In the genomic region with DNA sequence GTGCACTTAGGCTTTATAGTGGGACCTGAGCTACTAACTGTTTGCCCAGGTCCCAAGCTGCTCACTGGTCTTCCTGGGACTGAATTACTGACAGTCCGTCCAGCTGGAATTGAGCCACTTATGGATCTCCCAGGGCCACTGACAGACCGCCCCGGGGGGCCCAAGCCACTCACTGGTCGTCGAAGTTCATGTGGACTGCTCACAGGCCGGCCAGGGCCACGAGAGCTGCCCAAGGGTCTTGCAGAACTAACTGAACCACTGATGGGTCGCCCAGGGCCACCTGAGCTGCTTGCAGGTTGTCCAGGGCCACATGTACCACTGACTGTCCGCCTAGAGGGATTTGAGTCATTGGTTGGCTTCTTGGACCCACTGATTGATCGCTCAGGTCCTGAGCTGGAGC, we compare ENCODE assay signal across 18 cellular contexts. TPM values are rescaled to one million over a fixed set of nuclear protein-coding genes. Genes with fewer than 3 reads are reported as not detected.
DNase-seq lines count a peak whose midpoint lies in the region; ATAC-seq and TF ChIP-seq lines count a peak whose summit lies in the region.
"Had no signal": no experiment of that assay in that cellular context is flagged by ENCODE, and none has a peak within 500 bp of the region (broad histone marks: within the 10 kb centered on the region; RNA-seq: fewer than 3 reads in every experiment).

No MANE protein-coding gene starts in this region.

- H3K27me3 ChIP-seq in brain microvascular endothelial cell (replicated peaks), result no peaks in the 10 kb centered on the region

- peak overlapping the region in 1 of 2 donors; percentile 5 for H3K27ac ChIP-seq in coronary artery
- H3K27ac ChIP-seq in brain microvascular endothelial cell, result no peak overlapping the region

- ATAC-seq in T-helper 17 cell, result no peak
- no peak for ATAC-seq in HG02759 (IDR thresholded peaks at IDR 0.05; ENCODE audit: unreplicated experiment)

- H3K27ac Mint-ChIP-seq in T-helper 17 cell, result peak overlapping the region; percentile 75

- H3K36me3 Mint-ChIP-seq in T-helper 17 cell (ENCODE audit: low read depth), result peaks cover 8% of the 10 kb centered on the region

- H3K4me3 ChIP-seq in coronary artery (no peak overlapping the region), brain microvascular endothelial cell (ENCODE audit: low read depth, low read length) (no peak overlapping the region)

- H3K4me3 Mint-ChIP-seq in T-helper 17 cell, result no peak overlapping the region

- peaks cover 34% of the 10 kb centered on the region for H3K36me3 ChIP-seq in brain microvascular endothelial cell (replicated peaks)

- DNase-seq in T-helper 17 cell (no peak), coronary artery (ENCODE audit: low spot score) (peak; percentile 60), islet precursor cell (peak; percentile 46), NCI-H1417 treated with DMSO at 0.1 percent for 48 hours (lab: John Stamatoyannopoulos, UW) (no peak), T-helper 9 cell (no peak), brain microvascular endothelial cell (no peak)
- DNase-seq: C1 segment of cervical spinal cord; Calu3; CD4-positive, alpha-beta memory T cell; COR-L47; DMS53; DMS79 treated with DMSO at 0.1 percent for 48 hours; GF-D8; GOT3; H7; HCEC 1CT had no signal

- in situ Hi-C loops in brain microvascular endothelial cell (cut with HindIII; ENCODE audit: low pct_ligation_motif_present, low sequenced_read_pairs), result no loop called here

- TF ChIP-seq CTCF in coronary artery (IDR thresholded peaks at IDR 0.05) (no peak), brain microvascular endothelial cell (IDR thresholded peaks at IDR 0.05; ENCODE audit: low read depth, low read length, missing control alignments) (no peak)

- H3K27me3 Mint-ChIP-seq in T-helper 17 cell, result no peaks in the 10 kb centered on the region
- H3K27me3 Mint-ChIP-seq: CD4-positive, alpha-beta memory T cell had no signal

- peaks cover 37% of the 10 kb centered on the region for H3K4me1 Mint-ChIP-seq in T-helper 17 cell

- H3K9me3 ChIP-seq in T-helper 17 cell (ENCODE audit: control insufficient read depth, low read length, poor library complexity, severe bottlenecking), result no peaks in the 10 kb centered on the region

RNA-seq across cellular contexts. Expression of a gene that starts 15.1 kb away (rescaled TPM):
- total RNA-seq in T-helper 17 cell, result 1 to 10 TPM in 1 of 2 donors, under 1 TPM in 1; 0.99 to 1.9 TPM
- total RNA-seq: G401 had no signal

RNA-seq across cellular contexts. Expression of a gene that starts 19.5 kb away (rescaled TPM):
- total RNA-seq in T-helper 17 cell, result 10 to 100 TPM; 55.0 to 70.6 TPM

RNA-seq across cellular contexts. Expression of a gene that starts 26.1 kb away (rescaled TPM):
- total RNA-seq in T-helper 17 cell, result 10 to 100 TPM in 1 of 2 donors, 1 to 10 TPM in 1; 8.0 to 12.6 TPM

Comparison
In these comparisons a context has a peak if more than half of its experiments do, and no peak if none do; other contexts are left out.
1. DNase-seq: peak in coronary artery (single experiment) and islet precursor cell (single experiment); none in T-helper 17 cell (0 of 3), NCI-H1417 treated with DMSO at 0.1 percent for 48 hours (single experiment), T-helper 9 cell (single experiment) and brain microvascular endothelial cell (single experiment).